ENCODE assay signal across 1 cellular context in genomic region chr5:90847606-90848005, GRCh38.
TF ChIP-seq lines count a peak whose summit lies in the region.

No MANE protein-coding gene starts in this region.

TF ChIP-seq in HEK293, 187 proteins besides CTCF, POLR2A, EP300 and RAD21:
- TF ChIP-seq ZNF202 (tag by site-specific recombination; IDR thresholded peaks at IDR 0.05; ENCODE audit: borderline replicate concordance): peak; percentile 55; the same call in 1 of the 2 replicates
TF ChIP-seq in HEK293: peak in this region for 1; not testable (repeated sequence) for 186.
